Comparison of ENCODE assay signal across 20 cellular contexts in the genomic region with DNA sequence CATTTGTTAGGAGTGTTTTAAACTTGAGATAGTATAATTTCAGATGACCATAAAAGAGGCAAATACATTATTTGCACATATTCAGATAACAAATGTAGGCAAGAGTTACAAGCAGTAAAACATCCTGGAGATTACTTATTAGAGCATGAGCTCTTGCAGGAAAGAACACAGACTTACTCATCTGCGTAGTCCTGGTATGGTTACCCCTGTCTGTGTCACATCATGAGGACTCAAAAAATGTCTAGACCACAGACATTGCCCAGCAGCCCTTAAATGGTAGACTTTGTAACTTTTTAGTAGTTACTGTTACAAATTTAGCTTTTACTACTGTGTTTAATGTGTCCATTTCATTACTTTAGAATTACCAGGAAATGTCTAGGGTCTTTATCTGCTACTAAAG. TPM values are rescaled to one million over a fixed set of nuclear protein-coding genes. Genes with fewer than 3 reads are reported as not detected.
"Had no signal": no experiment of that assay in that cellular context is flagged by ENCODE, and none has a peak within 500 bp of the region (broad histone marks: within the 10 kb centered on the region; RNA-seq: fewer than 3 reads in every experiment).

No MANE protein-coding gene starts in this region.

- H3K9me3 ChIP-seq: pancreas, transverse colon, vagina had no signal

- H3K27ac Mint-ChIP-seq: activated naive CD4-positive, alpha-beta T cell treated with anti-CD3 and anti-CD28 coated beads, Interleukin-2, amount 50 U/mL, for 72 hours; immature natural killer cell; naive B cell had no signal

- H3K36me3 ChIP-seq: pancreas, transverse colon, vagina had no signal

- ATAC-seq: foreskin keratinocyte, left colon, pancreas had no signal

- H3K36me3 Mint-ChIP-seq: activated naive CD4-positive, alpha-beta T cell treated with anti-CD3 and anti-CD28 coated beads, Interleukin-2, amount 50 U/mL, for 72 hours; immature natural killer cell; naive B cell had no signal

- H3K4me1 Mint-ChIP-seq: immature natural killer cell, naive B cell had no signal

- H3K4me3 Mint-ChIP-seq: activated T-cell treated with anti-CD3 and anti-CD28 coated beads, Interleukin-2, amount 50 U/mL, for 4 hours; immature natural killer cell; naive B cell had no signal

- DNase-seq: activated CD4-positive, alpha-beta T cell treated with anti-CD3 and anti-CD28 coated beads, Interleukin-2, amount 50 U/mL, for 48 hours; activated CD4-positive, CD25-positive, alpha-beta regulatory T cell treated with anti-CD3 and anti-CD28 coated beads, Interleukin-2, amount 50 U/mL, for 72 hours; activated gamma-delta T cell; activated T-cell treated with anti-CD3 and anti-CD28 coated beads, Interleukin-2, amount 50 U/mL, for 4 hours; amniotic stem cell; effector CD8-positive, alpha-beta T cell; foreskin keratinocyte; immature natural killer cell; left colon; naive B cell; pancreas; retina; stimulated activated CD4-positive, alpha-beta T cell treated with anti-CD3 and anti-CD28 coated beads, Interleukin-4, amount 100 ng/mL, for 24 hours; stimulated activated naive CD4-positive, alpha-beta T cell; T-helper 1 cell; T1000; transverse colon had no signal

- H3K9me3 Mint-ChIP-seq: activated naive CD4-positive, alpha-beta T cell treated with anti-CD3 and anti-CD28 coated beads, Interleukin-2, amount 50 U/mL, for 72 hours; activated T-cell treated with anti-CD3 and anti-CD28 coated beads, Interleukin-2, amount 50 U/mL, for 4 hours; immature natural killer cell had no signal

- H3K27ac ChIP-seq: foreskin keratinocyte, pancreas, transverse colon, vagina had no signal

- H3K4me1 ChIP-seq: foreskin keratinocyte had no signal

- H3K27me3 ChIP-seq: foreskin keratinocyte, pancreas, transverse colon, vagina had no signal

- H3K4me3 ChIP-seq: lung, pancreas, transverse colon, vagina had no signal

RNA-seq across cellular contexts. Expression of gene CACHD1, which starts 12.8 kb away (rescaled TPM):
- polyA plus RNA-seq: immature natural killer cell had no signal
